In the genomic region with DNA sequence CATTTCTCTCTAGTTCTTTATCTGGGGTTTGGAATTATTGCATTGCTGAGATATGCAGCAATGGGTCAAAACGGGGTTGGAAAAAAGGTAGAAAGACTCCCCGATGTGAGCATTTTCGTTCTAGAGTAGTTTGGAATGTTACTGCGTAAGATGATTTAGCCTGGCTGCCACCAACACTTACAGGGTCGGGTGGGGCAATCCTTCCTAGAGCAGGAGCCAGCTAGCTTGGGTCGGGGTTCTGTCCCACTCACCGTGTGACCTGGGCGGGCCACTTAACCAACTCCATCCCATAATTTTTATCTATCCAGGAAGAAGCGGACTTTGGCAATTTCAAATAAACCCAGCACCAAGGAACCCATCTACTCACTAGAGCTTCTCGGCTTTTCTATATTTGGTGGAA, we compare ENCODE assay signal across 9 cellular contexts.
DNase-seq lines count a peak whose midpoint lies in the region; ATAC-seq and TF ChIP-seq lines count a peak whose summit lies in the region.
"Had no signal": no experiment of that assay in that cellular context is flagged by ENCODE, and none has a peak within 500 bp of the region (broad histone marks: within the 10 kb centered on the region; RNA-seq: fewer than 3 reads in every experiment).

No MANE protein-coding gene starts in this region.

- H4K91ac ChIP-seq in mesenchymal stem cell (ENCODE audit: low read length): no peak overlapping the region

- peak overlapping the region; percentile 42 for H2AFZ ChIP-seq in mesenchymal stem cell (ENCODE audit: low read depth, low read length)

- H2BK15ac ChIP-seq in mesenchymal stem cell (ENCODE audit: low read depth, poor library complexity, severe bottlenecking): no peak overlapping the region

- H3K27me3 ChIP-seq in mesenchymal stem cell (ENCODE audit: control insufficient read depth in 1 of 2, insufficient read depth in 1 of 2, low read length in 2 of 2): no peaks in the 10 kb centered on the region
- peaks cover 3% of the 10 kb centered on the region for H3K27me3 ChIP-seq in thyroid gland

- H3K9me3 ChIP-seq in ES-I3 (ENCODE audit: control insufficient read depth, insufficient read depth, low read length) (no peaks in the 10 kb centered on the region), mesenchymal stem cell (ENCODE audit: control insufficient read depth, low read length) (no peaks in the 10 kb centered on the region), thyroid gland (no peaks in the 10 kb centered on the region)

- no peak overlapping the region for H3K18ac ChIP-seq in mesenchymal stem cell (ENCODE audit: low read depth in 1 of 2, low read length in 2 of 2)

- H2BK5ac ChIP-seq in mesenchymal stem cell (ENCODE audit: low read depth, low read length, poor library complexity, severe bottlenecking): no peak overlapping the region

- intact Hi-C loops in thyroid gland (cut with DNase I): no loop called here

- peak overlapping the region; percentile 95 for H3K4me2 ChIP-seq in mesenchymal stem cell (ENCODE audit: low read length, poor library complexity, severe bottlenecking)

- H3K9ac ChIP-seq in ES-I3 (ENCODE audit: low read depth, low read length) (peak overlapping the region; percentile 72), mesenchymal stem cell (ENCODE audit: low read length) (peak overlapping the region; percentile 63)

- H3K4me3 ChIP-seq in mesenchymal stem cell (ENCODE audit: insufficient read depth in 1 of 2, low read depth in 1 of 2, low read length in 2 of 2) (peak overlapping the region; percentile 39 to 73), thyroid gland (replicated peaks in 1 of 3) (no peak overlapping the region)

- no peak overlapping the region for H3K14ac ChIP-seq in mesenchymal stem cell (ENCODE audit: low read length in 2 of 2)

- peak overlapping the region; percentile 26 for H3K27ac ChIP-seq in mesenchymal stem cell (ENCODE audit: low read length, poor library complexity, severe bottlenecking)
- H3K27ac ChIP-seq in thyroid gland: no peak overlapping the region

- 17% methylated on average over 8 of the region's 10 CpGs for WGBS in mesenchymal stem cell
- WGBS in thyroid gland, 2 donors: 21 to 34% methylated on average over 10 of the region's 10 CpGs

- H2BK12ac ChIP-seq in mesenchymal stem cell (ENCODE audit: low read length in 2 of 2): no peak overlapping the region

- no peak for ATAC-seq in HG03439 (IDR thresholded peaks at IDR 0.05; ENCODE audit: unreplicated experiment)
- no peak for ATAC-seq in GM18861 (IDR thresholded peaks at IDR 0.05; ENCODE audit: unreplicated experiment)
- no peak for ATAC-seq in HG02571 (IDR thresholded peaks at IDR 0.05; ENCODE audit: unreplicated experiment)
- ATAC-seq: left lobe of liver had no signal

- no peak overlapping the region for H3K23ac ChIP-seq in mesenchymal stem cell (ENCODE audit: low read length in 2 of 2)

- H3K79me1 ChIP-seq in mesenchymal stem cell (replicated peaks; ENCODE audit: low read length, poor library complexity, severe bottlenecking): no peaks in the 10 kb centered on the region

- H3K4me1 ChIP-seq in ES-I3 (ENCODE audit: insufficient read depth, low read length): no peaks in the 10 kb centered on the region
- H3K4me1 ChIP-seq in mesenchymal stem cell (ENCODE audit: control insufficient read depth, insufficient read depth, low read depth, low read length): no peaks in the 10 kb centered on the region
- no peaks in the 10 kb centered on the region for H3K4me1 ChIP-seq in thyroid gland

- TF ChIP-seq CTCF in thyroid gland (IDR thresholded peaks at IDR 0.05): no peak

- no peaks in the 10 kb centered on the region for H3K36me3 ChIP-seq in ES-I3 (ENCODE audit: insufficient read depth, low read length)
- H3K36me3 ChIP-seq in mesenchymal stem cell (ENCODE audit: control insufficient read depth in 1 of 2, insufficient read depth in 2 of 2, low read depth in 1 of 2, low read length in 2 of 2): no peaks in the 10 kb centered on the region
- H3K36me3 ChIP-seq in thyroid gland: no peaks in the 10 kb centered on the region

- DNase-seq in NCI-H1105 (lab: John Stamatoyannopoulos, UW) (peak; percentile 24), amniotic epithelial cell (ENCODE audit: low read depth) (peak; percentile 18), mesenchymal stem cell (peak; percentile 32), thyroid gland (no peak)

- no peak overlapping the region for H2BK120ac ChIP-seq in mesenchymal stem cell (ENCODE audit: low read depth, low read length)

- no peak for TF ChIP-seq POLR2A in thyroid gland (IDR thresholded peaks at IDR 0.05)

- no peak overlapping the region for H2AK5ac ChIP-seq in mesenchymal stem cell (ENCODE audit: low read length, severe bottlenecking)

- no peak overlapping the region for H3K4ac ChIP-seq in mesenchymal stem cell (ENCODE audit: low read depth in 1 of 2, low read length in 2 of 2)

- no peak overlapping the region for H4K8ac ChIP-seq in mesenchymal stem cell (ENCODE audit: low read length)

Comparison
In these comparisons a context has a peak if more than half of its experiments do, and no peak if none do; other contexts are left out.
1. DNase-seq: peak in NCI-H1105 (single experiment), amniotic epithelial cell (single experiment) and mesenchymal stem cell (single experiment); none in thyroid gland (0 of 2).
2. H3K4me3 ChIP-seq: peak in mesenchymal stem cell (2 of 2); none in thyroid gland (0 of 3).